ENCODE assay signal across 17 cellular contexts in genomic region chr9:36905101-36906066, GRCh38.
DNase-seq lines count a peak whose midpoint lies in the region; ATAC-seq and TF ChIP-seq lines count a peak whose summit lies in the region.
"Had no signal": no experiment of that assay in that cellular context is flagged by ENCODE, and none has a peak within 500 bp of the region (broad histone marks: within the 10 kb centered on the region; RNA-seq: fewer than 3 reads in every experiment).

No MANE protein-coding gene starts in this region.

- H3K36me3 ChIP-seq in DOHH2 (ENCODE audit: control insufficient read depth, low read length) (peaks cover 96% of the 10 kb centered on the region), HCT116 (ENCODE audit: control insufficient read depth in 1 of 2, insufficient read depth in 2 of 2, low read length in 2 of 2) (no peaks in the 10 kb centered on the region)
- H3K36me3 ChIP-seq: HAP-1, heart right ventricle, neutrophil, vagina had no signal

- H3K27me3 Mint-ChIP-seq in memory B cell, result no peaks in the 10 kb centered on the region
- H3K27me3 Mint-ChIP-seq in T-helper 2 cell treated with Interferon-gamma antibody and Interleukin-4, amounts not matched to agents 5 μg/mL and 100 μg/mL, for 36 hours (ENCODE audit: low read depth), result peaks cover 38% of the 10 kb centered on the region

- DNase-seq in HCT116 (ENCODE audit: low read depth, low spot score) (no peak), astrocyte of the spinal cord (ENCODE audit: low read depth, low spot score) (no peak), memory B cell (ENCODE audit: low spot score in 2 of 2) (no peak), hippocampal formation (lab: John Stamatoyannopoulos, UW) (no peak), COLO829 (ENCODE audit: low spot score) (no peak)
- no peak for DNase-seq in T-helper 2 cell treated with Interferon-gamma antibody and Interleukin-4, amounts not matched to agents 5 μg/mL and 100 μg/mL, for 36 hours (ENCODE audit: low spot score)
- DNase-seq: CD4-positive, alpha-beta T cell; heart right ventricle; NCI-H2029 treated with DMSO at 0.1 percent for 48 hours; NCI-H526 treated with DMSO at 0.1 percent for 48 hours; SHP77 treated with DMSO at 0.1 percent for 48 hours; stimulated activated naive CD8-positive, alpha-beta T cell treated with anti-CD3 and anti-CD28 coated beads, Interleukin-15, amount 100 ng/mL, for 72 hours had no signal

- H3K79me2 ChIP-seq in DOHH2 (ENCODE audit: control insufficient read depth, low read length) (peaks cover 42% of the 10 kb centered on the region), HCT116 (ENCODE audit: insufficient read depth, low read length) (no peaks in the 10 kb centered on the region)

- no peak overlapping the region for H3K9ac ChIP-seq in HCT116 (ENCODE audit: low read length)

- TF ChIP-seq POLR2A in HCT116 (IDR thresholded peaks at IDR 0.05; ENCODE audit: borderline replicate concordance, extremely low read depth, insufficient read depth, insufficient read length), result no peak

- no peak overlapping the region for H3K27ac ChIP-seq in DOHH2 (ENCODE audit: low read depth, low read length)
- no peak overlapping the region for H3K27ac ChIP-seq in HCT116 (ENCODE audit: low read depth, low read length)
- H3K27ac ChIP-seq: heart right ventricle, neutrophil, vagina had no signal

- no peaks in the 10 kb centered on the region for H3K27me3 ChIP-seq in DOHH2 (ENCODE audit: control insufficient read depth, low read length)
- H3K27me3 ChIP-seq in HCT116 (ENCODE audit: insufficient read depth, low read length), result peaks cover 93% of the 10 kb centered on the region
- H3K27me3 ChIP-seq: vagina had no signal

- peaks cover 16% of the 10 kb centered on the region; the same call in 1 of the 2 replicates for H4K20me1 ChIP-seq in DOHH2 (ENCODE audit: control insufficient read depth, insufficient read depth, low read depth, low read length)
- no peaks in the 10 kb centered on the region for H4K20me1 ChIP-seq in HCT116 (ENCODE audit: insufficient read depth)

- H3K4me3 ChIP-seq in DOHH2 (ENCODE audit: low read length) (no peak overlapping the region), HCT116 (replicated peaks in 1 of 2; ENCODE audit: low read depth in 1 of 2, low read length in 2 of 2) (no peak overlapping the region), astrocyte of the spinal cord (ENCODE audit: low read depth, low read length) (no peak overlapping the region)
- H3K4me3 ChIP-seq: HAP-1, heart right ventricle, vagina had no signal

- H3K9me2 ChIP-seq in DOHH2 (replicated peaks; ENCODE audit: control insufficient read depth, low read length) (no peaks in the 10 kb centered on the region), HCT116 (ENCODE audit: insufficient read depth) (no peaks in the 10 kb centered on the region)

- H3K36me3 Mint-ChIP-seq in memory B cell, result peaks cover 38% of the 10 kb centered on the region
- H3K36me3 Mint-ChIP-seq in T-helper 2 cell treated with Interferon-gamma antibody and Interleukin-4, amounts not matched to agents 5 μg/mL and 100 μg/mL, for 36 hours (ENCODE audit: low read depth), result no peaks in the 10 kb centered on the region
- H3K36me3 Mint-ChIP-seq: activated naive CD4-positive, alpha-beta T cell treated with anti-CD3 and anti-CD28 coated beads, Interleukin-2, amount 50 U/mL, for 24 hours had no signal

- no peaks in the 10 kb centered on the region for H3K9me3 Mint-ChIP-seq in memory B cell
- H3K9me3 Mint-ChIP-seq in T-helper 2 cell treated with Interferon-gamma antibody and Interleukin-4, amounts not matched to agents 5 μg/mL and 100 μg/mL, for 36 hours, result no peaks in the 10 kb centered on the region
- H3K9me3 Mint-ChIP-seq: activated naive CD4-positive, alpha-beta T cell treated with anti-CD3 and anti-CD28 coated beads, Interleukin-2, amount 50 U/mL, for 24 hours; CD4-positive, alpha-beta T cell; stimulated activated naive CD8-positive, alpha-beta T cell treated with anti-CD3 and anti-CD28 coated beads, Interleukin-15, amount 100 ng/mL, for 72 hours had no signal

- 0 out of 2 replicates have a peak, but pooled peaks cover 4% of the 10 kb centered on the region for H3F3A ChIP-seq in DOHH2 (ENCODE audit: control insufficient read depth, insufficient read depth)

- no peak overlapping the region for H2AFZ ChIP-seq in HCT116 (ENCODE audit: low read depth, low read length, poor library complexity, severe bottlenecking)

- CTCF ChIA-PET in HCT116 (lab: Charles Lee), result no interaction called here

- peak; percentile 23 for TF ChIP-seq RAD21 in HCT116 (IDR thresholded peaks at IDR 0.05; ENCODE audit: low read depth)

- peak; percentile 71 for ATAC-seq in HCT116
- no peak for ATAC-seq in memory B cell (ENCODE audit: low read depth)
- ATAC-seq: heart right ventricle; stimulated activated naive CD8-positive, alpha-beta T cell treated with anti-CD3 and anti-CD28 coated beads, Interleukin-15, amount 100 ng/mL, for 72 hours had no signal

- no peak overlapping the region for H3K4me2 ChIP-seq in DOHH2 (ENCODE audit: low read length)
- no peak overlapping the region for H3K4me2 ChIP-seq in HCT116 (ENCODE audit: low read length)

- no TSS peak for BruUV-seq in HCT116 (replicated peaks; lab: Mats Ljungman, UMichigan)

- peak overlapping the region; percentile 85 for H3K27ac Mint-ChIP-seq in memory B cell
- H3K27ac Mint-ChIP-seq in T-helper 2 cell treated with Interferon-gamma antibody and Interleukin-4, amounts not matched to agents 5 μg/mL and 100 μg/mL, for 36 hours, result no peak overlapping the region
- H3K27ac Mint-ChIP-seq: activated naive CD4-positive, alpha-beta T cell treated with anti-CD3 and anti-CD28 coated beads, Interleukin-2, amount 50 U/mL, for 24 hours; CD4-positive, alpha-beta T cell; stimulated activated naive CD8-positive, alpha-beta T cell treated with anti-CD3 and anti-CD28 coated beads, Interleukin-15, amount 100 ng/mL, for 72 hours had no signal

- intact Hi-C loops in HCT116 (cut with micrococcal nuclease), result no loop called here

- no peaks in the 10 kb centered on the region for H3K9me3 ChIP-seq in DOHH2 (ENCODE audit: control insufficient read depth, insufficient read depth, low read length)
- H3K9me3 ChIP-seq in HCT116 (ENCODE audit: control insufficient read depth in 1 of 2, insufficient read depth in 1 of 2, low read depth in 1 of 2, low read length in 2 of 2), result no peaks in the 10 kb centered on the region
- H3K9me3 ChIP-seq: HAP-1, heart right ventricle, neutrophil, vagina had no signal

- POLR2A ChIA-PET in HCT116 (lab: Charles Lee), result no interaction called here

- no peaks in the 10 kb centered on the region for H3K4me1 ChIP-seq in DOHH2 (ENCODE audit: control insufficient read depth, low read length)
- peaks cover 0 to 6% of the 10 kb centered on the region in 2 experiments; a peak in 1 of 4 replicates for H3K4me1 ChIP-seq in HCT116 (ENCODE audit: control insufficient read depth in 1 of 2, insufficient read depth in 2 of 2, low read length in 2 of 2)
- H3K4me1 ChIP-seq: HAP-1, heart right ventricle had no signal

- RAD21 ChIA-PET in HCT116 (lab: Charles Lee; ENCODE audit: low non-redundant PET in 1 of 2, low total read pairs in 2 of 2, uncharacterized antibody in 2 of 2, unreplicated experiment in 2 of 2), result no interaction called here

- no peak overlapping the region for H3K4me3 Mint-ChIP-seq in memory B cell
- H3K4me3 Mint-ChIP-seq in T-helper 2 cell treated with Interferon-gamma antibody and Interleukin-4, amounts not matched to agents 5 μg/mL and 100 μg/mL, for 36 hours, result no peak overlapping the region
- H3K4me3 Mint-ChIP-seq: activated naive CD4-positive, alpha-beta T cell treated with anti-CD3 and anti-CD28 coated beads, Interleukin-2, amount 50 U/mL, for 24 hours; CD4-positive, alpha-beta T cell; stimulated activated naive CD8-positive, alpha-beta T cell treated with anti-CD3 and anti-CD28 coated beads, Interleukin-15, amount 100 ng/mL, for 72 hours had no signal

- in situ Hi-C loops in astrocyte of the spinal cord (cut with HindIII; ENCODE audit: low sequenced_read_pairs), result no loop called here

- TF ChIP-seq CTCF in DOHH2 (IDR thresholded peaks at IDR 0.05; ENCODE audit: low read depth, low read length, poor library complexity, severe bottlenecking) (peak; percentile 16), HCT116 (IDR thresholded peaks at IDR 0.05 in 2 of 3, conservative IDR thresholded peaks at IDR 0.05 in 1 of 3; ENCODE audit: borderline replicate concordance in 1 of 3, insufficient read depth in 1 of 3, low read depth in 2 of 3, low read length in 2 of 3) (peak in 2 of 3 experiments; percentile 34 to 48; a peak in 3 of 6 replicates), astrocyte of the spinal cord (IDR thresholded peaks at IDR 0.05; ENCODE audit: low read depth, low read length) (peak; percentile 17)

- peaks cover 40% of the 10 kb centered on the region for H3K4me1 Mint-ChIP-seq in memory B cell
- H3K4me1 Mint-ChIP-seq in T-helper 2 cell treated with Interferon-gamma antibody and Interleukin-4, amounts not matched to agents 5 μg/mL and 100 μg/mL, for 36 hours (ENCODE audit: low read depth), result peaks cover 3% of the 10 kb centered on the region
- H3K4me1 Mint-ChIP-seq: activated naive CD4-positive, alpha-beta T cell treated with anti-CD3 and anti-CD28 coated beads, Interleukin-2, amount 50 U/mL, for 24 hours had no signal

TF ChIP-seq in HCT116, 20 proteins besides CTCF, POLR2A, EP300 and RAD21 (continues in another document):
- TF ChIP-seq JUND (IDR thresholded peaks at IDR 0.05), result no peak
- TF ChIP-seq, protein P1, sequence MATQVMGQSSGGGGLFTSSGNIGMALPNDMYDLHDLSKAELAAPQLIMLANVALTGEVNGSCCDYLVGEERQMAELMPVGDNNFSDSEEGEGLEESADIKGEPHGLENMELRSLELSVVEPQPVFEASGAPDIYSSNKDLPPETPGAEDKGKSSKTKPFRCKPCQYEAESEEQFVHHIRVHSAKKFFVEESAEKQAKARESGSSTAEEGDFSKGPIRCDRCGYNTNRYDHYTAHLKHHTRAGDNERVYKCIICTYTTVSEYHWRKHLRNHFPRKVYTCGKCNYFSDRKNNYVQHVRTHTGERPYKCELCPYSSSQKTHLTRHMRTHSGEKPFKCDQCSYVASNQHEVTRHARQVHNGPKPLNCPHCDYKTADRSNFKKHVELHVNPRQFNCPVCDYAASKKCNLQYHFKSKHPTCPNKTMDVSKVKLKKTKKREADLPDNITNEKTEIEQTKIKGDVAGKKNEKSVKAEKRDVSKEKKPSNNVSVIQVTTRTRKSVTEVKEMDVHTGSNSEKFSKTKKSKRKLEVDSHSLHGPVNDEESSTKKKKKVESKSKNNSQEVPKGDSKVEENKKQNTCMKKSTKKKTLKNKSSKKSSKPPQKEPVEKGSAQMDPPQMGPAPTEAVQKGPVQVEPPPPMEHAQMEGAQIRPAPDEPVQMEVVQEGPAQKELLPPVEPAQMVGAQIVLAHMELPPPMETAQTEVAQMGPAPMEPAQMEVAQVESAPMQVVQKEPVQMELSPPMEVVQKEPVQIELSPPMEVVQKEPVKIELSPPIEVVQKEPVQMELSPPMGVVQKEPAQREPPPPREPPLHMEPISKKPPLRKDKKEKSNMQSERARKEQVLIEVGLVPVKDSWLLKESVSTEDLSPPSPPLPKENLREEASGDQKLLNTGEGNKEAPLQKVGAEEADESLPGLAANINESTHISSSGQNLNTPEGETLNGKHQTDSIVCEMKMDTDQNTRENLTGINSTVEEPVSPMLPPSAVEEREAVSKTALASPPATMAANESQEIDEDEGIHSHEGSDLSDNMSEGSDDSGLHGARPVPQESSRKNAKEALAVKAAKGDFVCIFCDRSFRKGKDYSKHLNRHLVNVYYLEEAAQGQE (IDR thresholded peaks at IDR 0.05; ENCODE audit: low read depth), result no peak
- TF ChIP-seq SP1 (IDR thresholded peaks at IDR 0.05; ENCODE audit: low read depth), result no peak
